ENCODE assay signal across 10 cellular contexts in genomic region chr14:37171678-37172023, GRCh38. TPM values are rescaled to one million over a fixed set of nuclear protein-coding genes. Genes with fewer than 3 reads are reported as not detected.
DNase-seq lines count a peak whose midpoint lies in the region; ATAC-seq, FAIRE-seq and TF ChIP-seq lines count a peak whose summit lies in the region.
"Had no signal": no experiment of that assay in that cellular context is flagged by ENCODE, and none has a peak within 500 bp of the region (broad histone marks: within the 10 kb centered on the region; RNA-seq: fewer than 3 reads in every experiment).

No MANE protein-coding gene starts in this region.

- DNase-seq in astrocyte (ENCODE audit: low read depth) (no peak), right cardiac atrium (no peak), progenitor cell of endocrine pancreas (ENCODE audit: low spot score, unreplicated experiment) (no peak), occipital lobe (lab: John Stamatoyannopoulos, UW) (no peak)
- no peak for DNase-seq in activated naive CD4-positive, alpha-beta T cell treated with anti-CD3 and anti-CD28 coated beads, Interleukin-2, amount 50 U/mL, for 72 hours (ENCODE audit: low spot score in 2 of 2)
- DNase-seq in CD4-positive, alpha-beta memory T cell: no peak
- DNase-seq: stimulated activated naive CD4-positive, alpha-beta T cell treated with Interleukin-2 at 50 U/mL for 16 hours had no signal

- H3K4me3 Mint-ChIP-seq in astrocyte (ENCODE audit: unreplicated experiment) (peak overlapping the region; percentile 96), progenitor cell of endocrine pancreas (ENCODE audit: low read depth) (peak overlapping the region; percentile 86)
- peak overlapping the region in 3 of 8 donors; percentile 32 to 53 (median 39) for H3K4me3 Mint-ChIP-seq in CD4-positive, alpha-beta memory T cell

- H3K9ac ChIP-seq in astrocyte (ENCODE audit: low read length): peak overlapping the region; percentile 84

- 2% methylated on average over 6 of the region's 6 CpGs for WGBS in right cardiac atrium

- H3K4me3 ChIP-seq in astrocyte (ENCODE audit: insufficient read depth, low read depth, low read length) (peak overlapping the region; percentile 72), right cardiac atrium (ENCODE audit: low read length) (peak overlapping the region; percentile 76)
- no peak overlapping the region for H3K4me3 ChIP-seq in CD4-positive, alpha-beta memory T cell (ENCODE audit: low read length in 2 of 2)

- TF ChIP-seq CTCF in C4-2B (conservative IDR thresholded peaks at IDR 0.05) (no peak), astrocyte (IDR thresholded peaks at IDR 0.05; ENCODE audit: insufficient read depth, low read depth, low read length) (no peak), progenitor cell of endocrine pancreas (IDR thresholded peaks at IDR 0.05; ENCODE audit: unreplicated experiment) (no peak)

- intact Hi-C loops in right cardiac atrium (cut with DNase I): no loop called here
- intact Hi-C loops in CD4-positive, alpha-beta memory T cell (cut with micrococcal nuclease): no loop called here

- H3K4me2 ChIP-seq in astrocyte (ENCODE audit: low read length): peak overlapping the region; percentile 92

- H3K36me3 ChIP-seq in astrocyte (ENCODE audit: insufficient read depth, low read length): no peaks in the 10 kb centered on the region
- H3K36me3 ChIP-seq in CD4-positive, alpha-beta memory T cell (ENCODE audit: insufficient read depth, low read length): no peaks in the 10 kb centered on the region
- H3K36me3 ChIP-seq: WERI-Rb-1 had no signal

- CTCF ChIA-PET in CD4-positive, alpha-beta memory T cell (lab: Charles Lee; ENCODE audit: partially characterized antibody): no interaction called here

- H3K4me1 Mint-ChIP-seq in astrocyte (ENCODE audit: low read depth, unreplicated experiment) (peaks cover 4% of the 10 kb centered on the region), progenitor cell of endocrine pancreas (ENCODE audit: low read depth) (peaks cover 9% of the 10 kb centered on the region)
- peaks cover 0 to 2% (median 0%) of the 10 kb centered on the region in 4 donors for H3K4me1 Mint-ChIP-seq in CD4-positive, alpha-beta memory T cell

- H3K36me3 Mint-ChIP-seq in astrocyte (ENCODE audit: low read depth, unreplicated experiment) (no peaks in the 10 kb centered on the region), progenitor cell of endocrine pancreas (ENCODE audit: insufficient read depth) (no peaks in the 10 kb centered on the region)
- no peaks in the 10 kb centered on the region for H3K36me3 Mint-ChIP-seq in activated naive CD4-positive, alpha-beta T cell treated with anti-CD3 and anti-CD28 coated beads, Interleukin-2, amount 50 U/mL, for 72 hours
- H3K36me3 Mint-ChIP-seq in CD4-positive, alpha-beta memory T cell: no peaks in the 10 kb centered on the region

- H3K4me1 ChIP-seq in astrocyte (ENCODE audit: insufficient read depth, low read length) (no peaks in the 10 kb centered on the region), right cardiac atrium (ENCODE audit: control insufficient read depth, insufficient read depth, low read length) (peaks cover 2% of the 10 kb centered on the region)
- H3K4me1 ChIP-seq in CD4-positive, alpha-beta memory T cell (ENCODE audit: insufficient read depth, low read length): no peaks in the 10 kb centered on the region

- H3K9me3 ChIP-seq in astrocyte (ENCODE audit: insufficient read depth, low read depth, low read length): no peaks in the 10 kb centered on the region
- no peaks in the 10 kb centered on the region for H3K9me3 ChIP-seq in right cardiac atrium (ENCODE audit: control insufficient read depth, low read length)
- H3K9me3 ChIP-seq in CD4-positive, alpha-beta memory T cell (ENCODE audit: control insufficient read depth in 1 of 2, low read length in 2 of 2): no peaks in the 10 kb centered on the region

- POLR2A ChIA-PET in CD4-positive, alpha-beta memory T cell (lab: Charles Lee; ENCODE audit: partially characterized antibody): no interaction called here

- no peaks in the 10 kb centered on the region for H4K20me1 ChIP-seq in astrocyte (ENCODE audit: insufficient read depth, low read length)

- peak overlapping the region; percentile 92 for H3K27ac ChIP-seq in C4-2B
- peak overlapping the region; percentile 68 for H3K27ac ChIP-seq in astrocyte (ENCODE audit: low read depth, low read length)
- peak overlapping the region; percentile 94 for H3K27ac ChIP-seq in right cardiac atrium (ENCODE audit: low read length)
- no peak overlapping the region for H3K27ac ChIP-seq in CD4-positive, alpha-beta memory T cell (ENCODE audit: low read depth, low read length)
- H3K27ac ChIP-seq: WERI-Rb-1 had no signal

- H2AFZ ChIP-seq in astrocyte (ENCODE audit: low read depth, low read length): peak overlapping the region; percentile 95

- FAIRE-seq in astrocyte (lab: Jason Lieb, UNC): no peak

- H3K27ac Mint-ChIP-seq in astrocyte (ENCODE audit: unreplicated experiment) (peak overlapping the region; percentile 96), progenitor cell of endocrine pancreas (peak overlapping the region; percentile 99)
- no peak overlapping the region for H3K27ac Mint-ChIP-seq in activated naive CD4-positive, alpha-beta T cell treated with anti-CD3 and anti-CD28 coated beads, Interleukin-2, amount 50 U/mL, for 72 hours
- no peak overlapping the region for H3K27ac Mint-ChIP-seq in CD4-positive, alpha-beta memory T cell

- H3K79me2 ChIP-seq in astrocyte (ENCODE audit: insufficient read depth, low read length): no peaks in the 10 kb centered on the region

- no peaks in the 10 kb centered on the region for H3K27me3 Mint-ChIP-seq in astrocyte (ENCODE audit: low read depth, unreplicated experiment)
- peaks cover 3% of the 10 kb centered on the region for H3K27me3 Mint-ChIP-seq in progenitor cell of endocrine pancreas
- H3K27me3 Mint-ChIP-seq in CD4-positive, alpha-beta memory T cell: peaks cover 5 to 8% of the 10 kb centered on the region in 2 donors

- ATAC-seq in right cardiac atrium (peak; percentile 19 to 23), HG03469 (IDR thresholded peaks at IDR 0.05; ENCODE audit: unreplicated experiment) (no peak)
- no peak for ATAC-seq in activated naive CD4-positive, alpha-beta T cell treated with anti-CD3 and anti-CD28 coated beads, Interleukin-2, amount 50 U/mL, for 72 hours

- H3K9me3 Mint-ChIP-seq in astrocyte (ENCODE audit: unreplicated experiment) (no peaks in the 10 kb centered on the region), progenitor cell of endocrine pancreas (ENCODE audit: low read depth) (no peaks in the 10 kb centered on the region)
- peaks cover 5 to 11% of the 10 kb centered on the region in 2 donors for H3K9me3 Mint-ChIP-seq in activated naive CD4-positive, alpha-beta T cell treated with anti-CD3 and anti-CD28 coated beads, Interleukin-2, amount 50 U/mL, for 72 hours
- H3K9me3 Mint-ChIP-seq in CD4-positive, alpha-beta memory T cell: peaks cover 0 to 4% (median 1%) of the 10 kb centered on the region in 8 donors

- H3K27me3 ChIP-seq in astrocyte (ENCODE audit: insufficient read depth, low read length) (no peaks in the 10 kb centered on the region), right cardiac atrium (ENCODE audit: control insufficient read depth, insufficient read depth) (no peaks in the 10 kb centered on the region)
- no peaks in the 10 kb centered on the region for H3K27me3 ChIP-seq in CD4-positive, alpha-beta memory T cell (ENCODE audit: insufficient read depth, low read length)

RNA-seq across cellular contexts. Expression of gene SLC25A21, which starts 0.8 kb away (rescaled TPM):
- total RNA-seq in astrocyte (1.5 and 2.8 TPM in 2 replicates), right cardiac atrium (1 to 10 TPM; 1.0 to 1.9 (median 1.5) TPM), progenitor cell of endocrine pancreas (2.5 and 3.1 TPM in 2 replicates), occipital lobe (0.78 TPM)
- polyA plus RNA-seq in right cardiac atrium: 0.84 TPM
- total RNA-seq in activated naive CD4-positive, alpha-beta T cell treated with anti-CD3 and anti-CD28 coated beads, Interleukin-2, amount 50 U/mL, for 72 hours: not detected
- not detected for total RNA-seq in CD4-positive, alpha-beta memory T cell
- not detected for polyA plus RNA-seq in CD4-positive, alpha-beta memory T cell

RNA-seq across cellular contexts. Expression of gene MIPOL1, which starts 26.1 kb away (rescaled TPM):
- total RNA-seq in astrocyte (11.9 and 15.7 TPM in 2 replicates), right cardiac atrium (10 to 100 TPM; 10.6 to 13.2 (median 11.6) TPM), progenitor cell of endocrine pancreas (25.6 and 25.9 TPM in 2 replicates), occipital lobe (29.9 TPM)
- polyA plus RNA-seq in right cardiac atrium: 3.9 TPM
- total RNA-seq in activated naive CD4-positive, alpha-beta T cell treated with anti-CD3 and anti-CD28 coated beads, Interleukin-2, amount 50 U/mL, for 72 hours: under 1 TPM in 1 of 2 donors, not detected in 1; 0.23 TPM
- total RNA-seq in CD4-positive, alpha-beta memory T cell: under 1 TPM; 0.25 to 0.81 TPM
- polyA plus RNA-seq in CD4-positive, alpha-beta memory T cell: under 1 TPM; 0.57 to 0.98 TPM

Comparison
In these comparisons a context has a peak if more than half of its experiments do, and no peak if none do; other contexts are left out.
1. H3K4me3 ChIP-seq: peak in astrocyte (single experiment) and right cardiac atrium (single experiment); none in CD4-positive, alpha-beta memory T cell (0 of 2).
2. H3K27ac Mint-ChIP-seq: peak in astrocyte (single experiment) and progenitor cell of endocrine pancreas (single experiment); none in activated naive CD4-positive, alpha-beta T cell treated with anti-CD3 and anti-CD28 coated beads, Interleukin-2, amount 50 U/mL, for 72 hours (0 of 2) and CD4-positive, alpha-beta memory T cell (0 of 7).
3. ATAC-seq: peak in right cardiac atrium (2 of 2); none in activated naive CD4-positive, alpha-beta T cell treated with anti-CD3 and anti-CD28 coated beads, Interleukin-2, amount 50 U/mL, for 72 hours (0 of 2) and HG03469 (single experiment).